1 cellular context compared by ENCODE assay signal in genomic region chr16:66549284-66550131, GRCh38.
A peak's percentile ranks its signal among the peaks of the same experiment; 100 is the strongest.
TF ChIP-seq lines count a peak whose summit lies in the region.

TSS of gene TK2 (minus strand) at chr16:66550122. CDS start at chr16:66550061, 61 bp downstream.

TF ChIP-seq in K562, 482 proteins besides CTCF, POLR2A, EP300 and RAD21 (continued from another document):
- 0 out of 2 replicates have a peak, but pooled peaks have one; percentile 37 for TF ChIP-seq MGA (IDR thresholded peaks at IDR 0.05)
- TF ChIP-seq ARHGAP35 (IDR thresholded peaks at IDR 0.05; ENCODE audit: partially characterized antibody) = no peak
- TF ChIP-seq NR4A1 (CRISPR knock-in tag; IDR thresholded peaks at IDR 0.05) = no peak
- TF ChIP-seq NR4A1 (tag; IDR thresholded peaks at IDR 0.05) = no peak
- TF ChIP-seq SRSF1 (IDR thresholded peaks at IDR 0.05; ENCODE audit: low read depth, low read length) = 0 out of 2 replicates have a peak, but pooled peaks have one; percentile 19
- no peak for TF ChIP-seq NRF1 (conservative IDR thresholded peaks at IDR 0.05 in 1 of 2, IDR thresholded peaks at IDR 0.05 in 1 of 2)
- no peak for TF ChIP-seq SMAD1 (IDR thresholded peaks at IDR 0.05; ENCODE audit: low read depth, low read length, partially characterized antibody)
- no peak for TF ChIP-seq C11orf30 (IDR thresholded peaks at IDR 0.05; ENCODE audit: low read depth)
- no peak for TF ChIP-seq FOXJ2 (tag; IDR thresholded peaks at IDR 0.05)
- no peak for TF ChIP-seq ZFP30 (CRISPR knock-in tag; IDR thresholded peaks at IDR 0.05; ENCODE audit: borderline replicate concordance)
- TF ChIP-seq PHF8 (IDR thresholded peaks at IDR 0.05; ENCODE audit: borderline replicate concordance, low read length) = peak; percentile 90
- no peak for TF ChIP-seq FOS (IDR thresholded peaks at IDR 0.05; ENCODE audit: extremely low read depth, insufficient read length)
- no peak for TF ChIP-seq ZNF140 (CRISPR knock-in tag; IDR thresholded peaks at IDR 0.05)
- TF ChIP-seq CAMTA2 (CRISPR knock-in tag; conservative IDR thresholded peaks at IDR 0.05) = no peak
- TF ChIP-seq TRIM24 (IDR thresholded peaks at IDR 0.05) = no peak
- TF ChIP-seq PHB2 (IDR thresholded peaks at IDR 0.05; ENCODE audit: low read depth) = no peak
- TF ChIP-seq PTBP1 (IDR thresholded peaks at IDR 0.05; ENCODE audit: low read depth, low read length) = no peak
- no peak for TF ChIP-seq NR3C1 (CRISPR knock-in tag; IDR thresholded peaks at IDR 0.05)
- TF ChIP-seq RFX1 (IDR thresholded peaks at IDR 0.05) = no peak
- no peak for TF ChIP-seq CUX1 (CRISPR knock-in tag; IDR thresholded peaks at IDR 0.05)
- no peak for TF ChIP-seq USF2 (CRISPR knock-in tag; IDR thresholded peaks at IDR 0.05)
- TF ChIP-seq ETS1 (conservative IDR thresholded peaks at IDR 0.05; ENCODE audit: control insufficient read depth, low read depth, low read length) = 0 out of 2 replicates have a peak, but pooled peaks have one; percentile 43
- no peak for TF ChIP-seq SNRNP70 (optimal IDR thresholded peaks at IDR 0.05; ENCODE audit: low read depth, low read length)
- TF ChIP-seq CCNT2 (IDR thresholded peaks at IDR 0.05; ENCODE audit: borderline replicate concordance, extremely low read depth, insufficient read length, low read depth, low read length) = peak; percentile 25
- no peak for TF ChIP-seq PTTG1 (tag; IDR thresholded peaks at IDR 0.05; ENCODE audit: low read depth)
- TF ChIP-seq IRF1 (CRISPR knock-in tag; IDR thresholded peaks at IDR 0.05; ENCODE audit: borderline replicate concordance) = no peak
- no peak for TF ChIP-seq ZNF57 (CRISPR knock-in tag; IDR thresholded peaks at IDR 0.05)
- TF ChIP-seq DACH1 (IDR thresholded peaks at IDR 0.05; ENCODE audit: partially characterized antibody) = no peak
- TF ChIP-seq EZH2 (IDR thresholded peaks at IDR 0.05; ENCODE audit: borderline replicate concordance, low read depth, low read length) = no peak
- TF ChIP-seq YY1 (IDR thresholded peaks at IDR 0.05; ENCODE audit: borderline replicate concordance in 1 of 3, control insufficient read depth in 1 of 3, extremely low read depth in 1 of 3, insufficient read depth in 3 of 3, insufficient read length in 1 of 3, insufficient replicate concordance in 2 of 3, low read depth in 1 of 3, low read length in 2 of 3) = peak in 2 of 3 experiments; percentile 60 to 89
